13 cellular contexts compared by ENCODE assay signal in the genomic region with DNA sequence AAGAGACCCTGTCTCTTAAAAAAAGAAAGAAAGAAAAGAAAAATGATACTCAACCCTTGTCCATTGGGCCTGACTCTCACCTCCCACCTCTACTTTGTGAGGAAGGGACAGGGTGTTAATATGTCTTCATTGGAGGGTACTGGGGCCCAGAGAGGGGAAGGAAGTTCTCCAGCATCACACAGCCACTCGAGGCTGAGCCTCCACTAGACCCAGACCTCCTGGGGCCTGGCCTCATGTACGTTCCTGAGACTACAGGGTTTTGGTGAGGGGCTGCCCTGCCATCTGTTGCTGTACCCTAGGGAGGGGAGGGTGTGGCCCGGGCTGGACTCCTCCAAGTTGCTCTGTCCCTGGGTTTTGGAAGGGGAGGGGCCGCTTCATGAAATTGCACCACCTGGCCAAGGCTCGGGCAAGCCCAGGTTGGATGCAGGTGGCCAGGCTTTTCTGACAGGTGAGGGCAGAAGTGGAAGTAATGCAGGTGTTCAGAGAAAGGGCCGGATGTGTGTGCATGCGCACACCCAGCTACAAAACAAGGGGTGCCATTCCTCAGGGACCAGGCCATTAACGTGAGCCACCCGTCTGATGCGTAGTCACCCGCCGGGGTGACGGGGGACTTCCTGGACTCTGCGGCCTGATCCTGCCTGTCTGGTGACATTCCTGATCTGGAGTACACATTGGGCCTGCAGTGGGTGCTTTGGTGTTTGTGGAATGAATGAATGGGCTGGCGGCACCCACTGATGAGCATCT. TPM values are rescaled to one million over a fixed set of nuclear protein-coding genes. Genes with fewer than 3 reads are reported as not detected.
DNase-seq lines count a peak whose midpoint lies in the region; ATAC-seq and TF ChIP-seq lines count a peak whose summit lies in the region.
"Had no signal": no experiment of that assay in that cellular context is flagged by ENCODE, and none has a peak within 500 bp of the region (broad histone marks: within the 10 kb centered on the region; RNA-seq: fewer than 3 reads in every experiment).

No MANE protein-coding gene starts in this region.

- peak; percentile 81 for DNase-seq in Calu3
- DNase-seq in NCI-H1105 treated with DMSO at 0.1 percent for 48 hours (lab: John Stamatoyannopoulos, UW), result peak; percentile 80
- DNase-seq in T47D (ENCODE audit: low read depth in 1 of 2, low spot score in 1 of 2), result peak; percentile 89 to 95
- no peak for DNase-seq in osteocyte (ENCODE audit: extremely low spot score, unreplicated experiment)
- DNase-seq in GM13977 (ENCODE audit: low spot score), result no peak
- no peak for DNase-seq in naive thymus-derived CD4-positive, alpha-beta T cell
- DNase-seq in activated CD4-positive, alpha-beta T cell treated with anti-CD3 and anti-CD28 coated beads, Interleukin-2, amount 10 ng/mL, durations not matched to agents 24 days and 14 days, result no peak
- DNase-seq: activated CD8-positive, alpha-beta memory T cell treated with anti-CD3 and anti-CD28 coated beads, Interleukin-2, amount 50 U/mL, for 4 hours; effector CD8-positive, alpha-beta T cell had no signal

- H3K9me3 ChIP-seq in naive thymus-derived CD4-positive, alpha-beta T cell (ENCODE audit: control insufficient read depth in 2 of 3, low read length in 3 of 3), result no peaks in the 10 kb centered on the region
- H3K9me3 ChIP-seq: MG63 had no signal

- H3K36me3 Mint-ChIP-seq in Calu3 (ENCODE audit: insufficient read depth, unreplicated experiment) (peaks cover 34% of the 10 kb centered on the region), osteocyte (ENCODE audit: unreplicated experiment) (no peaks in the 10 kb centered on the region)
- no peaks in the 10 kb centered on the region for H3K36me3 Mint-ChIP-seq in naive thymus-derived CD4-positive, alpha-beta T cell
- H3K36me3 Mint-ChIP-seq in activated CD4-positive, alpha-beta T cell treated with anti-CD3 and anti-CD28 coated beads, Interleukin-2, amount 10 ng/mL, durations not matched to agents 24 days and 14 days (ENCODE audit: low read depth), result no peaks in the 10 kb centered on the region

- H3K4me1 ChIP-seq in naive thymus-derived CD4-positive, alpha-beta T cell (ENCODE audit: control insufficient read depth in 2 of 2, insufficient read depth in 2 of 2, low read length in 2 of 2), result no peaks in the 10 kb centered on the region

- ATAC-seq in HG03520 (IDR thresholded peaks at IDR 0.05; ENCODE audit: unreplicated experiment), result no peak
- ATAC-seq in naive thymus-derived CD4-positive, alpha-beta T cell, result no peak
- ATAC-seq: Panc1 had no signal

- H3K36me3 ChIP-seq in naive thymus-derived CD4-positive, alpha-beta T cell (ENCODE audit: control insufficient read depth in 2 of 3, insufficient read depth in 3 of 3, low read length in 3 of 3), result no peaks in the 10 kb centered on the region
- H3K36me3 ChIP-seq: MG63 had no signal

- no peaks in the 10 kb centered on the region for H3K27me3 ChIP-seq in naive thymus-derived CD4-positive, alpha-beta T cell (ENCODE audit: control insufficient read depth in 2 of 2, insufficient read depth in 2 of 2, low read length in 2 of 2)
- H3K27me3 ChIP-seq: MG63 had no signal

- no peaks in the 10 kb centered on the region for H3K27me3 Mint-ChIP-seq in Calu3 (ENCODE audit: unreplicated experiment)
- no peaks in the 10 kb centered on the region for H3K27me3 Mint-ChIP-seq in osteocyte (ENCODE audit: unreplicated experiment)
- peaks cover 0 to 15% (median 2%) of the 10 kb centered on the region in 5 donors for H3K27me3 Mint-ChIP-seq in naive thymus-derived CD4-positive, alpha-beta T cell
- H3K27me3 Mint-ChIP-seq in activated CD4-positive, alpha-beta T cell treated with anti-CD3 and anti-CD28 coated beads, Interleukin-2, amount 10 ng/mL, durations not matched to agents 24 days and 14 days, result peaks cover 2% of the 10 kb centered on the region

- intact Hi-C loops in Calu3 (cut with micrococcal nuclease; ENCODE audit: unreplicated experiment), result no loop called here
- intact Hi-C loops in naive thymus-derived CD4-positive, alpha-beta T cell (cut with micrococcal nuclease), result no loop called here
- intact Hi-C loops in activated CD4-positive, alpha-beta T cell treated with anti-CD3 and anti-CD28 coated beads, Interleukin-2, amount 10 ng/mL, durations not matched to agents 24 days and 14 days (cut with micrococcal nuclease), result no loop called here

- no peak overlapping the region for H3K27ac ChIP-seq in naive thymus-derived CD4-positive, alpha-beta T cell (ENCODE audit: low read depth, low read length)

- no TSS peak for BruUV-seq in Calu3 (replicated peaks; lab: Mats Ljungman, UMichigan)

- H3K4me3 Mint-ChIP-seq in Calu3 (ENCODE audit: low read depth, unreplicated experiment) (peak overlapping the region; percentile 24), osteocyte (ENCODE audit: unreplicated experiment) (no peak overlapping the region)
- H3K4me3 Mint-ChIP-seq in naive thymus-derived CD4-positive, alpha-beta T cell, result no peak overlapping the region
- H3K4me3 Mint-ChIP-seq in activated CD4-positive, alpha-beta T cell treated with anti-CD3 and anti-CD28 coated beads, Interleukin-2, amount 10 ng/mL, durations not matched to agents 24 days and 14 days, result no peak overlapping the region
- H3K4me3 Mint-ChIP-seq: stimulated activated naive CD8-positive, alpha-beta T cell treated with anti-CD3 and anti-CD28 coated beads, Interleukin-15, Interleukin-2, amounts not matched to agents 100 ng/mL and 50 ng/mL, for 24 hours had no signal

- POLR2A ChIA-PET in naive thymus-derived CD4-positive, alpha-beta T cell (lab: Charles Lee), result no interaction called here

- H3K4me1 Mint-ChIP-seq in Calu3 (ENCODE audit: low read depth, unreplicated experiment) (peaks cover 36% of the 10 kb centered on the region), osteocyte (ENCODE audit: unreplicated experiment) (peaks cover 65% of the 10 kb centered on the region)
- H3K4me1 Mint-ChIP-seq in naive thymus-derived CD4-positive, alpha-beta T cell, result peaks cover 0 to 6% (median 0%) of the 10 kb centered on the region in 7 donors
- no peaks in the 10 kb centered on the region for H3K4me1 Mint-ChIP-seq in activated CD4-positive, alpha-beta T cell treated with anti-CD3 and anti-CD28 coated beads, Interleukin-2, amount 10 ng/mL, durations not matched to agents 24 days and 14 days

- TF ChIP-seq CTCF in Calu3 (IDR thresholded peaks at IDR 0.05; ENCODE audit: unreplicated experiment) (no peak), osteocyte (IDR thresholded peaks at IDR 0.05) (no peak), GM13977 (IDR thresholded peaks at IDR 0.05; ENCODE audit: extremely low read depth, insufficient read depth, missing control alignments) (no peak)

- in situ Hi-C loops in T47D (cut with HindIII; ENCODE audit: low pct_unique_long_range_greater_than_20kb, low sequenced_read_pairs) (no loop called here), GM13977 (cut with MboI; ENCODE audit: low pct_unique_long_range_greater_than_20kb, low sequenced_read_pairs, unreplicated experiment) (no loop called here)

- H3K9me3 Mint-ChIP-seq in Calu3 (ENCODE audit: low read depth, unreplicated experiment), result no peaks in the 10 kb centered on the region
- no peaks in the 10 kb centered on the region for H3K9me3 Mint-ChIP-seq in osteocyte (ENCODE audit: unreplicated experiment)
- no peaks in the 10 kb centered on the region for H3K9me3 Mint-ChIP-seq in naive thymus-derived CD4-positive, alpha-beta T cell
- no peaks in the 10 kb centered on the region for H3K9me3 Mint-ChIP-seq in activated CD4-positive, alpha-beta T cell treated with anti-CD3 and anti-CD28 coated beads, Interleukin-2, amount 10 ng/mL, durations not matched to agents 24 days and 14 days
- H3K9me3 Mint-ChIP-seq: stimulated activated naive CD8-positive, alpha-beta T cell treated with anti-CD3 and anti-CD28 coated beads, Interleukin-15, Interleukin-2, amounts not matched to agents 100 ng/mL and 50 ng/mL, for 24 hours had no signal

- H3K27ac Mint-ChIP-seq in Calu3 (ENCODE audit: unreplicated experiment) (peak overlapping the region; percentile 88), osteocyte (ENCODE audit: unreplicated experiment) (peak overlapping the region; percentile 54)
- H3K27ac Mint-ChIP-seq in naive thymus-derived CD4-positive, alpha-beta T cell, result peak overlapping the region in 1 of 9 donors; percentile 52
- no peak overlapping the region for H3K27ac Mint-ChIP-seq in activated CD4-positive, alpha-beta T cell treated with anti-CD3 and anti-CD28 coated beads, Interleukin-2, amount 10 ng/mL, durations not matched to agents 24 days and 14 days
- H3K27ac Mint-ChIP-seq: stimulated activated naive CD8-positive, alpha-beta T cell treated with anti-CD3 and anti-CD28 coated beads, Interleukin-15, Interleukin-2, amounts not matched to agents 100 ng/mL and 50 ng/mL, for 24 hours had no signal

- H3K4me3 ChIP-seq in naive thymus-derived CD4-positive, alpha-beta T cell (ENCODE audit: low read length), result no peak overlapping the region
- H3K4me3 ChIP-seq: MG63 had no signal

- CTCF ChIA-PET in Calu3 (lab: Charles Lee), result no interaction called here
- CTCF ChIA-PET in naive thymus-derived CD4-positive, alpha-beta T cell (lab: Charles Lee), result no interaction called here

RNA-seq across cellular contexts. Expression of a gene that starts 21.7 kb away (rescaled TPM):
- total RNA-seq in Calu3 (2022) (29.2 and 31.1 TPM in 2 replicates), osteocyte (44.7 and 48.7 TPM in 2 replicates)
- total RNA-seq in naive thymus-derived CD4-positive, alpha-beta T cell, result 1 to 10 TPM in 2 of 5 experiments, under 1 TPM in 3; 0.82 to 5.6 (median 0.93) TPM
- under 1 TPM in 1 of 2 donors, not detected in 1; 0.07 TPM for polyA plus RNA-seq in naive thymus-derived CD4-positive, alpha-beta T cell
- total RNA-seq in activated CD4-positive, alpha-beta T cell treated with anti-CD3 and anti-CD28 coated beads, Interleukin-2, amount 10 ng/mL, durations not matched to agents 24 days and 14 days, result 1.4 and 2.7 TPM in 2 replicates

Comparison
In these comparisons a context has a peak if more than half of its experiments do, and no peak if none do; other contexts are left out.
1. DNase-seq: peak in Calu3 (single experiment), NCI-H1105 treated with DMSO at 0.1 percent for 48 hours (single experiment) and T47D (2 of 2); none in osteocyte (single experiment), GM13977 (single experiment), naive thymus-derived CD4-positive, alpha-beta T cell (0 of 9) and activated CD4-positive, alpha-beta T cell treated with anti-CD3 and anti-CD28 coated beads, Interleukin-2, amount 10 ng/mL, durations not matched to agents 24 days and 14 days (single experiment).